In the genomic region with DNA sequence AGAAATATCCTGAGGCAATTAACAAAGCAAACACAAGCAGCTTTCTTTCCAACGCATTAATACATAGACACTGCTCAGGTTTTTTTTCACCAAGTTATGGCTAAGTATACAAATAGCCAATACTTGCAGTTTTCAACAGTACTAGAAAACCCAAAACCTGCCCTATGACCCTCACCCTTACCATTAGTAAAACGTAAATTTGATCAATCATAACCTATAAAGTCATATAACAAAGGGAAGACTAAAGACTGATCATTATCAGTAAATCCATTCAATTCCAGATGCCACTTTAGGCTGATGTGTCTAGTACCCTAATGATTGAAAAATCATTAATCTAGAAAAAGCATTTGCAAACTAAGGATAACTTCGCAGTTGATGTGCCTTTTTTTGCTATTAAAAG, we compare ENCODE assay signal across 20 cellular contexts. TPM values are rescaled to one million over a fixed set of nuclear protein-coding genes. Genes with fewer than 3 reads are reported as not detected.
A peak's percentile ranks its signal among the peaks of the same experiment; 100 is the strongest.
DNase-seq lines count a peak whose midpoint lies in the region; ATAC-seq, FAIRE-seq and TF ChIP-seq lines count a peak whose summit lies in the region.
"Had no signal": no experiment of that assay in that cellular context is flagged by ENCODE, and none has a peak within 500 bp of the region (broad histone marks: within the 10 kb centered on the region; RNA-seq: fewer than 3 reads in every experiment).

No MANE protein-coding gene starts in this region.

- H3K4me3 Mint-ChIP-seq in CD4-positive, alpha-beta T cell, result peak overlapping the region; percentile 50
- H3K4me3 Mint-ChIP-seq in activated naive CD8-positive, alpha-beta T cell treated with anti-CD3 and anti-CD28 coated beads, Interleukin-2, amount 50 U/mL, for 24 hours, result peak overlapping the region; percentile 99
- peak overlapping the region; percentile 39 for H3K4me3 Mint-ChIP-seq in neural crest cell
- H3K4me3 Mint-ChIP-seq: GM23338, mesothelial cell of epicardium had no signal

- no peaks in the 10 kb centered on the region for H3K27me3 Mint-ChIP-seq in CD4-positive, alpha-beta T cell
- no peaks in the 10 kb centered on the region for H3K27me3 Mint-ChIP-seq in activated naive CD8-positive, alpha-beta T cell treated with anti-CD3 and anti-CD28 coated beads, Interleukin-2, amount 50 U/mL, for 24 hours
- no peaks in the 10 kb centered on the region for H3K27me3 Mint-ChIP-seq in neural crest cell (ENCODE audit: low read depth)

- DNase-seq in CD4-positive, alpha-beta T cell, result no peak
- DNase-seq in GM19239 (ENCODE audit: insufficient read length, low spot score) (no peak), neural crest cell (ENCODE audit: low read depth, low spot score) (no peak), aorta (no peak), AML-193 (lab: John Stamatoyannopoulos, UW) (no peak), NAMALWA (ENCODE audit: low spot score) (no peak)
- no peak for DNase-seq in activated naive CD8-positive, alpha-beta T cell treated with anti-CD3 and anti-CD28 coated beads, Interleukin-2, amount 50 U/mL, for 24 hours
- DNase-seq: activated CD4-positive, alpha-beta T cell treated with anti-CD3 and anti-CD28 coated beads, Interleukin-2, amount 50 U/mL, for 4 hours; adrenal gland; Caco-2; effector CD8-positive, alpha-beta T cell; NCI-H1694 treated with DMSO at 0.1 percent for 48 hours; NCI-H774; OCI-M1; SHP77; stimulated activated CD4-positive, alpha-beta T cell treated with anti-CD3 and anti-CD28 coated beads, Interleukin-12 subunit alpha, Interleukin-12 subunit beta, amount 100 ng/mL, for 4 hours; T-helper 1 cell had no signal

- H3K4me3 ChIP-seq in aorta (ENCODE audit: low read length in 2 of 2), result no peak overlapping the region
- H3K4me3 ChIP-seq: adrenal gland, GM23338 had no signal

- H3K27ac Mint-ChIP-seq in CD4-positive, alpha-beta T cell, result peak overlapping the region; percentile 93
- H3K27ac Mint-ChIP-seq in activated naive CD8-positive, alpha-beta T cell treated with anti-CD3 and anti-CD28 coated beads, Interleukin-2, amount 50 U/mL, for 24 hours, result no peak overlapping the region
- no peak overlapping the region for H3K27ac Mint-ChIP-seq in neural crest cell (ENCODE audit: unreplicated experiment)
- H3K27ac Mint-ChIP-seq: GM23338, mesothelial cell of epicardium had no signal

- H3K9me3 ChIP-seq in CD4-positive, alpha-beta T cell (ENCODE audit: control insufficient read depth, low read length), result no peaks in the 10 kb centered on the region
- H3K9me3 ChIP-seq in aorta (ENCODE audit: control insufficient read depth, low read length), result no peaks in the 10 kb centered on the region
- H3K9me3 ChIP-seq: adrenal gland, Caco-2 had no signal

- 72 to 76% methylated on average over 3 of the region's 3 CpGs for whole genome bisulfite sequencing in aorta, 2 donors

- no peak for TF ChIP-seq CTCF in CD4-positive, alpha-beta T cell (IDR thresholded peaks at IDR 0.05)
- no peak for TF ChIP-seq CTCF in neural crest cell (conservative IDR thresholded peaks at IDR 0.05)

- peaks cover 65% of the 10 kb centered on the region for H3K36me3 Mint-ChIP-seq in CD4-positive, alpha-beta T cell (ENCODE audit: low read depth)
- peaks cover 47% of the 10 kb centered on the region for H3K36me3 Mint-ChIP-seq in activated naive CD8-positive, alpha-beta T cell treated with anti-CD3 and anti-CD28 coated beads, Interleukin-2, amount 50 U/mL, for 24 hours (ENCODE audit: low read depth)
- H3K36me3 Mint-ChIP-seq in neural crest cell (ENCODE audit: low read depth), result no peaks in the 10 kb centered on the region

- H3K4me1 ChIP-seq in aorta (ENCODE audit: control insufficient read depth in 1 of 2, insufficient read depth in 2 of 2, low read length in 2 of 2), result peaks cover 2 to 6% of the 10 kb centered on the region in 2 donors

- no peaks in the 10 kb centered on the region for H3K27me3 ChIP-seq in CD4-positive, alpha-beta T cell (ENCODE audit: control insufficient read depth, insufficient read depth, low read length)
- H3K27me3 ChIP-seq in aorta (ENCODE audit: control insufficient read depth in 1 of 2, insufficient read depth in 2 of 2, low read length in 1 of 2), result no peaks in the 10 kb centered on the region
- H3K27me3 ChIP-seq: adrenal gland had no signal

- POLR2A ChIA-PET in CD4-positive, alpha-beta T cell (lab: Charles Lee), result interaction anchor here (0.6 to 8.1 kb wide), 4 partner anchors 60 to 219 kb away, joined by 3 to 146 read pairs (median 61); a partner anchor contains a TSS

- FAIRE-seq in GM19239 (lab: Jason Lieb, UNC), result peak; percentile 26
- FAIRE-seq: HTR-8/SVneo had no signal

- H3K4me1 Mint-ChIP-seq in CD4-positive, alpha-beta T cell (ENCODE audit: low read depth), result peaks cover 62% of the 10 kb centered on the region
- peaks cover 48% of the 10 kb centered on the region for H3K4me1 Mint-ChIP-seq in activated naive CD8-positive, alpha-beta T cell treated with anti-CD3 and anti-CD28 coated beads, Interleukin-2, amount 50 U/mL, for 24 hours
- peaks cover 25% of the 10 kb centered on the region for H3K4me1 Mint-ChIP-seq in neural crest cell

- no peaks in the 10 kb centered on the region for H3K36me3 ChIP-seq in aorta (ENCODE audit: control insufficient read depth in 1 of 2, insufficient read depth in 2 of 2, low read length in 1 of 2)

- intact Hi-C loops in CD4-positive, alpha-beta T cell (cut with DNase I, micrococcal nuclease), result loop anchor here (5.0 to 10.0 kb wide), 2 partner anchors 162 to 164 kb away; a partner anchor contains a TSS
- intact Hi-C loops in aorta (cut with DNase I), result loop anchor here in 1 of 2 donors (10.0 kb wide), 1 partner anchor 162 kb away; a partner anchor contains a TSS

- H3K27ac ChIP-seq in CD4-positive, alpha-beta T cell (ENCODE audit: low read depth, low read length), result no peak overlapping the region
- H3K27ac ChIP-seq in aorta (ENCODE audit: low read depth in 1 of 2, low read length in 2 of 2), result no peak overlapping the region

- H3K9me3 Mint-ChIP-seq in CD4-positive, alpha-beta T cell, result no peaks in the 10 kb centered on the region
- H3K9me3 Mint-ChIP-seq in activated naive CD8-positive, alpha-beta T cell treated with anti-CD3 and anti-CD28 coated beads, Interleukin-2, amount 50 U/mL, for 24 hours, result no peaks in the 10 kb centered on the region
- H3K9me3 Mint-ChIP-seq in neural crest cell, result no peaks in the 10 kb centered on the region
- H3K9me3 Mint-ChIP-seq: GM23338, mesothelial cell of epicardium had no signal

- CTCF ChIA-PET in CD4-positive, alpha-beta T cell (lab: Charles Lee), result interaction anchor here (1.1 kb wide), 1 partner anchor 16 kb away, joined by 4 read pairs; no protein-coding TSS in a partner anchor

- ATAC-seq in CD4-positive, alpha-beta T cell (ENCODE audit: poor library complexity), result no peak
- no peak for ATAC-seq in activated naive CD8-positive, alpha-beta T cell treated with anti-CD3 and anti-CD28 coated beads, Interleukin-2, amount 50 U/mL, for 24 hours
- ATAC-seq in aorta (ENCODE audit: low FRiP score), result no peak
- ATAC-seq: GM23338 had no signal

RNA-seq across cellular contexts. Expression of a gene that starts 3.2 kb away (rescaled TPM):
- 100 to 1,000 TPM; 141 to 147 TPM for total RNA-seq in CD4-positive, alpha-beta T cell
- total RNA-seq in neural crest cell (81.6 and 81.7 TPM in 2 replicates), aorta (10 to 100 TPM; 74.4 to 78.8 TPM)
- 10 to 100 TPM; 71.9 to 92.9 TPM for polyA plus RNA-seq in aorta

RNA-seq across cellular contexts. Expression of a gene that starts 3.5 kb away (rescaled TPM):
- 100 to 1,000 TPM; 115 to 122 TPM for total RNA-seq in CD4-positive, alpha-beta T cell
- total RNA-seq in neural crest cell, result 65.7 and 75.6 TPM in 2 replicates
- 10 to 100 TPM; 72.8 to 82.7 TPM for total RNA-seq in aorta
- polyA plus RNA-seq in aorta, result 10 to 100 TPM; 76.4 to 95.5 TPM

RNA-seq across cellular contexts. Expression of a gene that starts 60.0 kb away (rescaled TPM):
- total RNA-seq in CD4-positive, alpha-beta T cell, result 100 to 1,000 TPM; 110 to 115 TPM
- total RNA-seq in neural crest cell (58.2 and 63.9 TPM in 2 replicates), aorta (10 to 100 TPM; 73.2 to 93.0 TPM)
- 10 to 100 TPM; 60.8 to 91.7 TPM for polyA plus RNA-seq in aorta

Comparison
In these comparisons a context has a peak if more than half of its experiments do, and no peak if none do; other contexts are left out.
1. H3K4me3 Mint-ChIP-seq: peak in every context shown above with its lines; median percentile 99 in activated naive CD8-positive, alpha-beta T cell treated with anti-CD3 and anti-CD28 coated beads, Interleukin-2, amount 50 U/mL, for 24 hours; 50 in CD4-positive, alpha-beta T cell; 39 in neural crest cell.